8 cellular contexts compared by ENCODE assay signal in the genomic region with DNA sequence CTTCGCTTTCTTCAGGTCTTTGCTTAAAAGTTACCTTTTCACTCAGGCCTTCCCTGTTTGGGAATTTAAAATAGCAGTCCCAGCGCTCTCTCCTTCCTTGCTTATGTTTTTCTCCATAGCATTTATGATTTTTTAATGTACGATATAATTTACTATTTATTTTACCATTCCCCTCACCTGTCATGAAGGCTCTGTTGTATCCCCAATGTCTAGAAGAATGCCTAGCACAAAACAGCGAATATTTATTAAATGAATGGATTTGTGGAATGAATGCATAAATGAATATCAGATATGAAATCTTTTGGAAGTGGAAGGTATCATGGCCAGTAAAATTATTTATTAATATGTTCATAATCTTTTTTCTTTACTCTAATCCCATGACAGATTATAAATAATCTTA. TPM values are rescaled to one million over a fixed set of nuclear protein-coding genes. Genes with fewer than 3 reads are reported as not detected.
DNase-seq lines count a peak whose midpoint lies in the region; ATAC-seq and TF ChIP-seq lines count a peak whose summit lies in the region.

No MANE protein-coding gene starts in this region.

- H3F3A ChIP-seq in GM23338 (replicated peaks; ENCODE audit: low read depth): no peaks in the 10 kb centered on the region; the same call in 1 of the 2 replicates

- H3K27me3 ChIP-seq in GM23338 (ENCODE audit: insufficient read depth): no peaks in the 10 kb centered on the region
- no peaks in the 10 kb centered on the region for H3K27me3 ChIP-seq in right cardiac atrium (ENCODE audit: control insufficient read depth, insufficient read depth)
- no peaks in the 10 kb centered on the region for H3K27me3 ChIP-seq in adrenal gland

- peak overlapping the region; percentile 97 for H2AFZ ChIP-seq in GM23338

- H3K4me2 ChIP-seq in GM23338: peak overlapping the region; percentile 81

- TF ChIP-seq POLR2A in adrenal gland (IDR thresholded peaks at IDR 0.05): no peak

- H3K4me1 Mint-ChIP-seq in GM23338 (peaks cover 8% of the 10 kb centered on the region), T-helper 17 cell (peaks cover 33% of the 10 kb centered on the region)

- H3K9me2 ChIP-seq in GM23338 (ENCODE audit: insufficient read depth): no peaks in the 10 kb centered on the region

- intact Hi-C loops in right cardiac atrium (cut with DNase I) (no loop called here), adrenal gland (cut with DNase I) (no loop called here)

- peak overlapping the region; percentile 98; the same call in 1 of the 3 replicates for H3K4me3 Mint-ChIP-seq in GM23338
- no peak overlapping the region for H3K4me3 Mint-ChIP-seq in T-helper 17 cell

- H3K36me3 ChIP-seq in GM23338 (ENCODE audit: insufficient read depth) (no peaks in the 10 kb centered on the region), adrenal gland (replicated peaks in 1 of 2) (no peaks in the 10 kb centered on the region)

- WGBS in right cardiac atrium: 69% methylated on average over 4 of the region's 4 CpGs
- WGBS in adrenal gland, 4 donors: 64 to 67% (median 66%) methylated on average over 4 of the region's 4 CpGs

- H3K27ac Mint-ChIP-seq in GM23338 (no peak overlapping the region), T-helper 17 cell (peak overlapping the region; percentile 96)

- no peak for DNase-seq in GM23338 (ENCODE audit: low spot score)
- DNase-seq in T-helper 17 cell: no peak
- DNase-seq in right cardiac atrium: no peak
- no peak for DNase-seq in adrenal gland
- DNase-seq in HCEC 1CT: no peak
- DNase-seq in NCI-H146 treated with DMSO at 0.1 percent for 48 hours (lab: John Stamatoyannopoulos, UW; ENCODE audit: unreplicated experiment): no peak

- H3K4me1 ChIP-seq in GM23338 (ENCODE audit: insufficient read depth) (peaks cover 13% of the 10 kb centered on the region), right cardiac atrium (ENCODE audit: control insufficient read depth, insufficient read depth, low read length) (peaks cover 8% of the 10 kb centered on the region), adrenal gland (replicated peaks in 1 of 2) (peaks cover 6 to 51% of the 10 kb centered on the region in 2 donors)

- no peaks in the 10 kb centered on the region for H3K9me3 Mint-ChIP-seq in GM23338

- H3K79me2 ChIP-seq in GM23338 (replicated peaks; ENCODE audit: insufficient read depth): peaks cover 31% of the 10 kb centered on the region

- H3K27me3 Mint-ChIP-seq in GM23338 (ENCODE audit: insufficient read depth, low read depth, poor library complexity) (peaks cover 7% of the 10 kb centered on the region), T-helper 17 cell (peaks cover 12% of the 10 kb centered on the region)

- H3K27ac ChIP-seq in GM23338 (ENCODE audit: low read depth) (peak overlapping the region; percentile 66; the same call in 1 of the 2 replicates), right cardiac atrium (ENCODE audit: low read length) (peak overlapping the region; percentile 38), skin epidermis (peak overlapping the region in 1 of 21 experiments; percentile 78), adrenal gland (peak overlapping the region in 2 of 5 donors; percentile 87 to 97)

- no peaks in the 10 kb centered on the region for H3K9me3 ChIP-seq in T-helper 17 cell (ENCODE audit: control insufficient read depth, low read length, poor library complexity, severe bottlenecking)
- H3K9me3 ChIP-seq in right cardiac atrium (ENCODE audit: control insufficient read depth, low read length): no peaks in the 10 kb centered on the region
- no peaks in the 10 kb centered on the region for H3K9me3 ChIP-seq in adrenal gland (replicated peaks in 1 of 3)

- ATAC-seq in GM23338 (no peak), T-helper 17 cell (no peak), right cardiac atrium (no peak), GM18858 (IDR thresholded peaks at IDR 0.05; ENCODE audit: unreplicated experiment) (no peak)

- H3K4me3 ChIP-seq in GM23338: peak overlapping the region; percentile 96
- H3K4me3 ChIP-seq in right cardiac atrium (ENCODE audit: low read length): peak overlapping the region; percentile 78
- H3K4me3 ChIP-seq in skin epidermis: peak overlapping the region; percentile 69 to 92 (median 76)
- peak overlapping the region in 2 of 4 donors; percentile 92 to 95 for H3K4me3 ChIP-seq in adrenal gland

- TF ChIP-seq CTCF in GM23338 (conservative IDR thresholded peaks at IDR 0.05; ENCODE audit: low read depth in 2 of 2): no peak
- TF ChIP-seq CTCF in adrenal gland (IDR thresholded peaks at IDR 0.05): no peak

- no peaks in the 10 kb centered on the region for H3K36me3 Mint-ChIP-seq in GM23338 (ENCODE audit: low read depth)
- H3K36me3 Mint-ChIP-seq in T-helper 17 cell (ENCODE audit: low read depth): peaks cover 10% of the 10 kb centered on the region

- H4K20me1 ChIP-seq in GM23338 (replicated peaks; ENCODE audit: insufficient read depth): peaks cover 14% of the 10 kb centered on the region; the same call in 1 of the 2 replicates

TF ChIP-seq in GM23338, 12 proteins besides CTCF, POLR2A, EP300 and RAD21 (continues in another document):
- no peak for TF ChIP-seq NANOG (IDR thresholded peaks at IDR 0.05; ENCODE audit: borderline replicate concordance)
- TF ChIP-seq, protein P1, sequence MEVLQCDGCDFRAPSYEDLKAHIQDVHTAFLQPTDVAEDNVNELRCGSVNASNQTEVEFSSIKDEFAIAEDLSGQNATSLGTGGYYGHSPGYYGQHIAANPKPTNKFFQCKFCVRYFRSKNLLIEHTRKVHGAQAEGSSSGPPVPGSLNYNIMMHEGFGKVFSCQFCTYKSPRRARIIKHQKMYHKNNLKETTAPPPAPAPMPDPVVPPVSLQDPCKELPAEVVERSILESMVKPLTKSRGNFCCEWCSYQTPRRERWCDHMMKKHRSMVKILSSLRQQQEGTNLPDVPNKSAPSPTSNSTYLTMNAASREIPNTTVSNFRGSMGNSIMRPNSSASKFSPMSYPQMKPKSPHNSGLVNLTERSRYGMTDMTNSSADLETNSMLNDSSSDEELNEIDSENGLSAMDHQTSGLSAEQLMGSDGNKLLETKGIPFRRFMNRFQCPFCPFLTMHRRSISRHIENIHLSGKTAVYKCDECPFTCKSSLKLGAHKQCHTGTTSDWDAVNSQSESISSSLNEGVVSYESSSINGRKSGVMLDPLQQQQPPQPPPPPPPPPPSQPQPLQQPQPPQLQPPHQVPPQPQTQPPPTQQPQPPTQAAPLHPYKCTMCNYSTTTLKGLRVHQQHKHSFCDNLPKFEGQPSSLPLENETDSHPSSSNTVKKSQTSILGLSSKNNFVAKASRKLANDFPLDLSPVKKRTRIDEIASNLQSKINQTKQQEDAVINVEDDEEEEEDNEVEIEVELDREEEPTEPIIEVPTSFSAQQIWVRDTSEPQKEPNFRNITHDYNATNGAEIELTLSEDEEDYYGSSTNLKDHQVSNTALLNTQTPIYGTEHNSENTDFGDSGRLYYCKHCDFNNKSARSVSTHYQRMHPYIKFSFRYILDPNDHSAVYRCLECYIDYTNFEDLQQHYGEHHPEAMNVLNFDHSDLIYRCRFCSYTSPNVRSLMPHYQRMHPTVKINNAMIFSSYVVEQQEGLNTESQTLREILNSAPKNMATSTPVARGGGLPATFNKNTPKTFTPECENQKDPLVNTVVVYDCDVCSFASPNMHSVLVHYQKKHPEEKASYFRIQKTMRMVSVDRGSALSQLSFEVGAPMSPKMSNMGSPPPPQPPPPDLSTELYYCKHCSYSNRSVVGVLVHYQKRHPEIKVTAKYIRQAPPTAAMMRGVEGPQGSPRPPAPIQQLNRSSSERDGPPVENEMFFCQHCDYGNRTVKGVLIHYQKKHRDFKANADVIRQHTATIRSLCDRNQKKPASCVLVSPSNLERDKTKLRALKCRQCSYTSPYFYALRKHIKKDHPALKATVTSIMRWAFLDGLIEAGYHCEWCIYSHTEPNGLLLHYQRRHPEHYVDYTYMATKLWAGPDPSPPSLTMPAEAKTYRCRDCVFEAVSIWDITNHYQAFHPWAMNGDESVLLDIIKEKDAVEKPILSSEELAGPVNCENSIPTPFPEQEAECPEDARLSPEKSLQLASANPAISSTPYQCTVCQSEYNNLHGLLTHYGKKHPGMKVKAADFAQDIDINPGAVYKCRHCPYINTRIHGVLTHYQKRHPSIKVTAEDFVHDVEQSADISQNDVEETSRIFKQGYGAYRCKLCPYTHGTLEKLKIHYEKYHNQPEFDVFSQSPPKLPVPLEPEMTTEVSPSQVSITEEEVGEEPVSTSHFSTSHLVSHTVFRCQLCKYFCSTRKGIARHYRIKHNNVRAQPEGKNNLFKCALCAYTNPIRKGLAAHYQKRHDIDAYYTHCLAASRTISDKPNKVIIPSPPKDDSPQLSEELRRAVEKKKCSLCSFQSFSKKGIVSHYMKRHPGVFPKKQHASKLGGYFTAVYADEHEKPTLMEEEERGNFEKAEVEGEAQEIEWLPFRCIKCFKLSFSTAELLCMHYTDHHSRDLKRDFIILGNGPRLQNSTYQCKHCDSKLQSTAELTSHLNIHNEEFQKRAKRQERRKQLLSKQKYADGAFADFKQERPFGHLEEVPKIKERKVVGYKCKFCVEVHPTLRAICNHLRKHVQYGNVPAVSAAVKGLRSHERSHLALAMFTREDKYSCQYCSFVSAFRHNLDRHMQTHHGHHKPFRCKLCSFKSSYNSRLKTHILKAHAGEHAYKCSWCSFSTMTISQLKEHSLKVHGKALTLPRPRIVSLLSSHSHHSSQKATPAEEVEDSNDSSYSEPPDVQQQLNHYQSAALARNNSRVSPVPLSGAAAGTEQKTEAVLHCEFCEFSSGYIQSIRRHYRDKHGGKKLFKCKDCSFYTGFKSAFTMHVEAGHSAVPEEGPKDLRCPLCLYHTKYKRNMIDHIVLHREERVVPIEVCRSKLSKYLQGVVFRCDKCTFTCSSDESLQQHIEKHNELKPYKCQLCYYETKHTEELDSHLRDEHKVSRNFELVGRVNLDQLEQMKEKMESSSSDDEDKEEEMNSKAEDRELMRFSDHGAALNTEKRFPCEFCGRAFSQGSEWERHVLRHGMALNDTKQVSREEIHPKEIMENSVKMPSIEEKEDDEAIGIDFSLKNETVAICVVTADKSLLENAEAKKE (CRISPR knock-in tag; IDR thresholded peaks at IDR 0.05): no peak
- no peak for TF ChIP-seq JUNB (IDR thresholded peaks at IDR 0.05; ENCODE audit: unreplicated experiment)
- TF ChIP-seq, protein P2, sequence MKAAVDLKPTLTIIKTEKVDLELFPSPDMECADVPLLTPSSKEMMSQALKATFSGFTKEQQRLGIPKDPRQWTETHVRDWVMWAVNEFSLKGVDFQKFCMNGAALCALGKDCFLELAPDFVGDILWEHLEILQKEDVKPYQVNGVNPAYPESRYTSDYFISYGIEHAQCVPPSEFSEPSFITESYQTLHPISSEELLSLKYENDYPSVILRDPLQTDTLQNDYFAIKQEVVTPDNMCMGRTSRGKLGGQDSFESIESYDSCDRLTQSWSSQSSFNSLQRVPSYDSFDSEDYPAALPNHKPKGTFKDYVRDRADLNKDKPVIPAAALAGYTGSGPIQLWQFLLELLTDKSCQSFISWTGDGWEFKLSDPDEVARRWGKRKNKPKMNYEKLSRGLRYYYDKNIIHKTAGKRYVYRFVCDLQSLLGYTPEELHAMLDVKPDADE (IDR thresholded peaks at IDR 0.05): no peak

RNA-seq across cellular contexts. Expression of gene OSBPL9, which starts 0.4 kb away (rescaled TPM):
- 74.9 and 82.7 TPM in 2 replicates for total RNA-seq in GM23338 (2014; rRNA removed; shearing (Covaris generic))
- 102 and 103 TPM in 2 replicates for polyA plus RNA-seq in GM23338 (2016; fragmentation: Nextera tagmentation; extraction: Ambion mirVana)
- total RNA-seq in T-helper 17 cell: 10 to 100 TPM; 47.3 to 49.2 TPM
- total RNA-seq in right cardiac atrium: 10 to 100 TPM; 55.3 to 68.8 (median 62.2) TPM
- polyA plus RNA-seq in right cardiac atrium: 46.1 TPM
- 100 to 1,000 TPM in 2 of 8 donors, 10 to 100 TPM in 6; 61.9 to 180 (median 87.3) TPM for total RNA-seq in adrenal gland
- polyA plus RNA-seq in adrenal gland: 10 to 100 TPM; 70.4 to 99.5 (median 76.3) TPM
